In genomic region chr20:53872561-53873248, GRCh38 we compare ENCODE assay signal across 8 cellular contexts.
A peak's percentile ranks its signal among the peaks of the same experiment; 100 is the strongest.
DNase-seq lines count a peak whose midpoint lies in the region; FAIRE-seq and TF ChIP-seq lines count a peak whose summit lies in the region.

No MANE protein-coding gene starts in this region.

- H3K4me3 Mint-ChIP-seq in CD8-positive, alpha-beta memory T cell = peak overlapping the region; percentile 79 to 92 (median 88)

- CTCF ChIA-PET in CD8-positive, alpha-beta memory T cell (lab: Charles Lee) = interaction anchor here (0.8 to 2.5 kb wide), 21 partner anchors 9 to 294 kb away, joined by 3 to 20 read pairs (median 5); no protein-coding TSS in a partner anchor

- H3K9me3 Mint-ChIP-seq in CD8-positive, alpha-beta memory T cell = peaks cover 0 to 2% (median 0%) of the 10 kb centered on the region in 5 donors

- peak overlapping the region; percentile 48 for H3K4me2 ChIP-seq in smooth muscle cell

- H2AFZ ChIP-seq in smooth muscle cell (ENCODE audit: low read depth) = peak overlapping the region; percentile 87

- H3K4me1 ChIP-seq in CD8-positive, alpha-beta memory T cell (ENCODE audit: insufficient read depth, low read length) = peaks cover 55% of the 10 kb centered on the region
- H3K4me1 ChIP-seq in colonic mucosa (peaks cover 5% of the 10 kb centered on the region), smooth muscle cell (ENCODE audit: low read depth) (peaks cover 30% of the 10 kb centered on the region)

- no peaks in the 10 kb centered on the region for H3K36me3 ChIP-seq in CD8-positive, alpha-beta memory T cell (ENCODE audit: insufficient read depth, low read length)
- H3K36me3 ChIP-seq in colonic mucosa = no peaks in the 10 kb centered on the region
- no peaks in the 10 kb centered on the region for H3K36me3 ChIP-seq in smooth muscle cell (ENCODE audit: low read depth)

- POLR2A ChIA-PET in CD8-positive, alpha-beta memory T cell (lab: Charles Lee) = interaction anchor here (0.6 to 1.9 kb wide), 16 partner anchors 12 to 293 kb away, joined by 3 to 12 read pairs (median 4); no protein-coding TSS in a partner anchor

- no peaks in the 10 kb centered on the region for H3K27me3 ChIP-seq in CD8-positive, alpha-beta memory T cell (ENCODE audit: insufficient read depth, low read length, poor library complexity, severe bottlenecking)
- H3K27me3 ChIP-seq in colonic mucosa (no peaks in the 10 kb centered on the region), smooth muscle cell (ENCODE audit: low read depth) (no peaks in the 10 kb centered on the region)

- peak overlapping the region; percentile 59 for H3K4me3 ChIP-seq in CD8-positive, alpha-beta memory T cell (ENCODE audit: low read length)
- H3K4me3 ChIP-seq in colonic mucosa (no peak overlapping the region), smooth muscle cell (no peak overlapping the region)

- H3K27ac Mint-ChIP-seq in CD8-positive, alpha-beta memory T cell = peak overlapping the region; percentile 90 to 99 (median 97)

- H3K9me3 ChIP-seq in CD8-positive, alpha-beta memory T cell (ENCODE audit: low read length) = no peaks in the 10 kb centered on the region
- H3K9me3 ChIP-seq in colonic mucosa (no peaks in the 10 kb centered on the region), smooth muscle cell (replicated peaks; ENCODE audit: low read depth) (no peaks in the 10 kb centered on the region)

- DNase-seq in CD8-positive, alpha-beta memory T cell = peak; percentile 24 to 75 (median 74)
- DNase-seq in H4 (ENCODE audit: low spot score) (peak; percentile 62), T follicular helper cell (ENCODE audit: low read depth) (peak; percentile 33), colonic mucosa (no peak), smooth muscle cell (lab: John Stamatoyannopoulos, UW; ENCODE audit: unreplicated experiment) (no peak), NCI-H345 treated with DMSO at 0.1 percent for 48 hours (lab: John Stamatoyannopoulos, UW; ENCODE audit: unreplicated experiment) (no peak), H54 (ENCODE audit: insufficient read length, low spot score) (no peak), cerebellar cortex (ENCODE audit: low spot score) (no peak)

- peaks cover 48 to 73% (median 68%) of the 10 kb centered on the region in 3 donors for H3K4me1 Mint-ChIP-seq in CD8-positive, alpha-beta memory T cell

- H3K36me3 Mint-ChIP-seq in CD8-positive, alpha-beta memory T cell = no peaks in the 10 kb centered on the region

- no peaks in the 10 kb centered on the region for H4K20me1 ChIP-seq in smooth muscle cell (ENCODE audit: low read depth)

- no peak for TF ChIP-seq POLR2A in H54 (IDR thresholded peaks at IDR 0.05; ENCODE audit: low read depth, low read length)

- H3K79me2 ChIP-seq in smooth muscle cell (ENCODE audit: low read depth) = no peaks in the 10 kb centered on the region

- peak overlapping the region; percentile 62 for H3K27ac ChIP-seq in CD8-positive, alpha-beta memory T cell (ENCODE audit: low read depth, low read length)
- H3K27ac ChIP-seq in colonic mucosa (peak overlapping the region; percentile 85), smooth muscle cell (ENCODE audit: low read depth) (peak overlapping the region; percentile 53)

- 69% methylated on average over 10 of the region's 10 CpGs for WGBS in smooth muscle cell (ENCODE audit: low lambda C conversion rate)

- H3K9ac ChIP-seq in colonic mucosa (ENCODE audit: low read depth in 2 of 2, low read length in 2 of 2) (peak overlapping the region in 1 of 2 donors; percentile 59), smooth muscle cell (ENCODE audit: low read depth) (peak overlapping the region; percentile 36)

- no peak for FAIRE-seq in H54 (lab: Jason Lieb, UNC)

- peaks cover 0 to 4% of the 10 kb centered on the region in 2 donors for H3K27me3 Mint-ChIP-seq in CD8-positive, alpha-beta memory T cell

- H3F3A ChIP-seq in smooth muscle cell (ENCODE audit: low read depth) = no peaks in the 10 kb centered on the region

- TF ChIP-seq CTCF in colonic mucosa (IDR thresholded peaks at IDR 0.05) = no peak
- TF ChIP-seq CTCF in smooth muscle cell (IDR thresholded peaks at IDR 0.05; ENCODE audit: borderline replicate concordance, insufficient read depth, poor library complexity, severe bottlenecking) = no peak

- intact Hi-C loops in colonic mucosa (cut with DNase I) = no loop called here

Comparison
In these comparisons a context has a peak if more than half of its experiments do, and no peak if none do; other contexts are left out.
1. DNase-seq: peak in CD8-positive, alpha-beta memory T cell (5 of 5), H4 (single experiment) and T follicular helper cell (single experiment); none in colonic mucosa (single experiment), smooth muscle cell (single experiment), NCI-H345 treated with DMSO at 0.1 percent for 48 hours (single experiment), H54 (single experiment) and cerebellar cortex (single experiment).
2. Peak in every context shown above with its lines, with median percentiles within 50 percentile points of each other: H3K27ac ChIP-seq.